16 cellular contexts compared by ENCODE assay signal in the genomic region with DNA sequence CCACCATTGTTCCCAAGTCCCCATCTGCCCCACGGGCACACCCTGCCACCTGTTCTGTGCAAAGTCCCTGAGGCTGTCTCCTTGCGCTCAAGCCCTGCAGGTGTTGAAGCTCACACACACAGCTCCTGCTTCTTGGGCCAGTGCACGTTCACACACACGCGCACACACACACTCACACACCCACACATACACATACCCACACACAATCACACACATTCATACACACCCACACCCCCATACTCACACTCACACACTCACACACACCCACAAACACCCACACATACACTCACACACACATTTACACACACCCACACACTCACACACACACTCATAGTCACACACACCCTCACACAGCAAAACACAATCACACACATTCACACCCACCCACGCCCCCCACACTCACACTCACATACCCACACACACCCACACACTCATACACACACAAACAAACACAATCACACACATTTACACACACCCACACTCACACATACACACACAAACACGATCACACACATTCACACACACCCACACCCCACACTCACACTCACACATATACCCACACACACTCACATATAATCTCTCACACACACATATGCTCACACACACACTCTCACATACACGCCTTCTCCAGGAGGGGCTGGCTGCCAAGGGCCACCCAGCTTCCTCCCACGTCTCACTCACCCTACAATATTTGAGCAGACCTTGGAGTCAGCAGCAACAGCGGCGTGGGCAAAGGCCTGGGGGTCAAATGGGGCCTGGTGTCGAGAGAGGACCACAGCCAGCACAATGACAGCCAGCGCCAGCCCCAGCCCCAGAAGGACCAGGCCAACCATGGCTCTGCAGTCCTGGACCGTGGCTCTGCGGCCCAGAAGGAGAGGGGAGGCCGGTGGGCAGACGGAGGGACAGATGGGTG. TPM values are rescaled to one million over a fixed set of nuclear protein-coding genes. Genes with fewer than 3 reads are reported as not detected.
A peak's percentile ranks its signal among the peaks of the same experiment; 100 is the strongest.
DNase-seq lines count a peak whose midpoint lies in the region; ATAC-seq, FAIRE-seq and TF ChIP-seq lines count a peak whose summit lies in the region.
"Not testable (repeated sequence)": the region's sequence is repeated elsewhere in the genome, so short reads cannot be mapped to it uniquely, and the experiment has no call there.
"Had no signal": no experiment of that assay in that cellular context is flagged by ENCODE, and none has a peak within 500 bp of the region (broad histone marks: within the 10 kb centered on the region; RNA-seq: fewer than 3 reads in every experiment).

No MANE protein-coding gene starts in this region.

- not testable (repeated sequence) for H4K20me1 ChIP-seq in GM12878 (ENCODE audit: control insufficient read depth, insufficient read depth); hepatocyte (ENCODE audit: insufficient read depth, poor library complexity, severe bottlenecking)

- H2AFZ ChIP-seq in GM12878 (ENCODE audit: control insufficient read depth, low read depth, low read length); hepatocyte: not testable (repeated sequence)

- not testable (repeated sequence) for H3K36me3 ChIP-seq in GM12878 (ENCODE audit: control insufficient read depth in 2 of 2, insufficient read depth in 2 of 2, low read length in 1 of 2); hepatocyte (replicated peaks; ENCODE audit: insufficient read depth, low read depth); lung (ENCODE audit: control insufficient read depth in 2 of 2, insufficient read depth in 2 of 2, low read length in 2 of 2)

- in situ Hi-C loops in GM12878 (cut with MboI), result not testable (repeated sequence)

- SMC1A ChIA-PET in GM12878 (lab: Charles Lee; ENCODE audit: uncharacterized antibody, unreplicated experiment), result not testable (repeated sequence)

- ATAC-seq in WTC11; GM12878; lung (ENCODE audit: insufficient read depth, low FRiP score): not testable (repeated sequence)

- H3K4me3 Mint-ChIP-seq in WTC11, result not testable (repeated sequence)
- H3K4me3 Mint-ChIP-seq in progenitor cell of endocrine pancreas (ENCODE audit: low read depth), result peak overlapping the region; percentile 40

- H3K79me2 ChIP-seq in GM12878 (ENCODE audit: control insufficient read depth, insufficient read depth, low read length); hepatocyte: not testable (repeated sequence)

- intact Hi-C loops in GM12878 (cut with micrococcal nuclease; ENCODE audit: unreplicated experiment), result loop anchor here (5.0 kb wide), 1 partner anchor 43 kb away; no protein-coding TSS in a partner anchor

- not testable (repeated sequence) for H3K27me3 ChIP-seq in GM12878 (replicated peaks in 1 of 2; ENCODE audit: control insufficient read depth in 2 of 2, insufficient read depth in 2 of 2, low read length in 1 of 2); hepatocyte; lung (ENCODE audit: control insufficient read depth, insufficient read depth)

- 50% methylated on average over 16 of the region's 17 CpGs for WGBS in GM12878 (ENCODE audit: insufficient coverage, insufficient replicate concordance, low lambda C conversion rate, missing lambda C conversion rate)
- 75% methylated on average over 17 of the region's 17 CpGs for WGBS in hepatocyte (ENCODE audit: low lambda C conversion rate, missing lambda C conversion rate)
- 67 to 80% methylated on average over 16 to 17 of the region's 17 CpGs for WGBS in lung, 2 donors

- FAIRE-seq in GM12878 (lab: Jason Lieb, UNC), result not testable (repeated sequence)
- peak; percentile 79 for FAIRE-seq in urothelium cell line (lab: Jason Lieb, UNC)

- H3K4me3 ChIP-seq in GM12878, hepatocyte: not testable (repeated sequence)
- H3K4me3 ChIP-seq in lung, result peak overlapping the region; percentile 17

- TF ChIP-seq RAD21 in GM12878 (IDR thresholded peaks at IDR 0.05; ENCODE audit: insufficient read depth, low read depth, low read length), result not testable (repeated sequence)

- not testable (repeated sequence) for TF ChIP-seq POLR2A in GM12878 (IDR thresholded peaks at IDR 0.05; ENCODE audit: low read depth, low read length)

- CTCF ChIA-PET in WTC11 (lab: Charles Lee); GM12878 (lab: Yijun Ruan, JAX): not testable (repeated sequence)

- H3K4me1 Mint-ChIP-seq in WTC11, result not testable (repeated sequence)
- H3K4me1 Mint-ChIP-seq in progenitor cell of endocrine pancreas (ENCODE audit: low read depth), result peaks cover 25% of the 10 kb centered on the region

- H3K9me3 ChIP-seq in GM12878 (replicated peaks; ENCODE audit: control insufficient read depth, insufficient read depth, low read length); hepatocyte (ENCODE audit: low read depth); lung (ENCODE audit: control insufficient read depth in 2 of 2, insufficient read depth in 1 of 2, low read length in 1 of 2): not testable (repeated sequence)

- H3K9me2 ChIP-seq in hepatocyte (replicated peaks; ENCODE audit: insufficient read depth), result not testable (repeated sequence)

- H3K36me3 Mint-ChIP-seq in WTC11; progenitor cell of endocrine pancreas (ENCODE audit: insufficient read depth): not testable (repeated sequence)

- peak overlapping the region; percentile 7; the same call in 1 of the 2 replicates for H3K27ac Mint-ChIP-seq in WTC11
- H3K27ac Mint-ChIP-seq in progenitor cell of endocrine pancreas, result peak overlapping the region; percentile 56

- not testable (repeated sequence) for TF ChIP-seq EP300 in GM12878 (IDR thresholded peaks at IDR 0.05; ENCODE audit: borderline replicate concordance in 1 of 2, control insufficient read depth in 1 of 2, low read depth in 2 of 2, low read length in 2 of 2)

- DNase-seq in DMS 273 (lab: John Stamatoyannopoulos, UW; ENCODE audit: unreplicated experiment), result peak; percentile 18
- peak; percentile 20 for DNase-seq in NCI-H2171 (lab: John Stamatoyannopoulos, UW)
- DNase-seq in WTC11 (ENCODE audit: low spot score); GM12878 (ENCODE audit: low read depth, low spot score); hepatocyte (ENCODE audit: low spot score); lung (ENCODE audit: low spot score); progenitor cell of endocrine pancreas (ENCODE audit: low spot score, unreplicated experiment); urothelium cell line (ENCODE audit: low spot score): not testable (repeated sequence)

- POLR2A ChIA-PET in WTC11 (lab: Charles Lee); GM12878 (lab: Charles Lee): not testable (repeated sequence)

- H3K9me3 Mint-ChIP-seq in WTC11; progenitor cell of endocrine pancreas (ENCODE audit: low read depth): not testable (repeated sequence)

- H3K4me1 ChIP-seq in GM12878 (ENCODE audit: control insufficient read depth, insufficient read depth, low read length); lung (ENCODE audit: control insufficient read depth in 2 of 2, insufficient read depth in 2 of 2, low read length in 2 of 2): not testable (repeated sequence)
- peaks cover 19% of the 10 kb centered on the region for H3K4me1 ChIP-seq in hepatocyte (ENCODE audit: insufficient read depth)

- BruUV-seq in GM12878 (replicated peaks; lab: Mats Ljungman, UMichigan), result not testable (repeated sequence)

- not testable (repeated sequence) for H3K9ac ChIP-seq in GM12878 (ENCODE audit: control insufficient read depth, insufficient read depth, low read length)

- TF ChIP-seq CTCF in WTC11 (IDR thresholded peaks at IDR 0.05); GM12878 (IDR thresholded peaks at IDR 0.05 in 2 of 3, conservative IDR thresholded peaks at IDR 0.05 in 1 of 3; ENCODE audit: control insufficient read depth in 2 of 3, extremely low read depth in 1 of 3, insufficient read depth in 1 of 3, low read depth in 3 of 3, low read length in 3 of 3); hepatocyte (IDR thresholded peaks at IDR 0.05; ENCODE audit: poor library complexity); lung (IDR thresholded peaks at IDR 0.05; ENCODE audit: control extremely low read depth, extremely low read depth); progenitor cell of endocrine pancreas (IDR thresholded peaks at IDR 0.05; ENCODE audit: unreplicated experiment): not testable (repeated sequence)

- RAD21 ChIA-PET in GM12878 (lab: Charles Lee; ENCODE audit: unreplicated experiment), result not testable (repeated sequence)

- H3K27me3 Mint-ChIP-seq in WTC11 (ENCODE audit: low read depth); progenitor cell of endocrine pancreas: not testable (repeated sequence)

- H3K4me2 ChIP-seq in GM12878 (ENCODE audit: control insufficient read depth, insufficient read depth), result not testable (repeated sequence)
- peak overlapping the region; percentile 63 for H3K4me2 ChIP-seq in hepatocyte

- H3K27ac ChIP-seq in GM12878 (ENCODE audit: control insufficient read depth, insufficient read depth), result not testable (repeated sequence)
- H3K27ac ChIP-seq in hepatocyte, result peak overlapping the region; percentile 70
- peak overlapping the region in 1 of 2 donors; percentile 93 for H3K27ac ChIP-seq in lung (ENCODE audit: low read depth in 1 of 2, low read length in 1 of 2)

RNA-seq across cellular contexts. Expression of gene GGTLC1, which starts 8.4 kb away (rescaled TPM):
- not detected in 3 replicates for total RNA-seq in WTC11 (2021)
- not detected in 2 replicates for total RNA-seq in GM12878 (2013; cell fraction: nucleolus; rRNA removed)
- not detected in 2 replicates for total RNA-seq in GM12878 (2014; rRNA removed)
- not detected in 2 replicates for total RNA-seq in GM12878 (2014; rRNA removed; fragmentation: Illumina TruSeq; extraction: Trizol)
- not detected in 2 replicates for total RNA-seq in GM12878 (2021)
- not detected for polyA plus RNA-seq in GM12878 (2011; ENCODE audit: low read depth)
- polyA plus RNA-seq in GM12878 (2011; rRNA removed), result not detected in 2 replicates
- polyA plus RNA-seq in GM12878 (2011; cell fraction: cytosol; rRNA removed), result not detected in 2 replicates
- polyA plus RNA-seq in GM12878 (2011; cell fraction: nucleus; rRNA removed), result not detected in 2 replicates
- not detected in 2 replicates for polyA plus RNA-seq in GM12878 (2012)
- polyA plus RNA-seq in GM12878 (2014; fragmentation: Illumina TruSeq; extraction: Trizol), result not detected in 2 replicates
- polyA plus RNA-seq in GM12878 (2014; fragmentation: Nextera tagmentation; extraction: Ambion mirVana), result not detected
- polyA plus RNA-seq in GM12878 (2014; rRNA removed), result not detected in 2 replicates
- not detected for polyA plus RNA-seq in GM12878 (2016; fragmentation: Nextera tagmentation; extraction: Ambion mirVana)
- polyA minus RNA-seq in GM12878 (2011; rRNA and poly(A)+ RNA removed), result not detected in 2 replicates
- not detected in 2 replicates for polyA minus RNA-seq in GM12878 (2011; cell fraction: cytosol; rRNA and poly(A)+ RNA removed)
- not detected in 2 replicates for polyA minus RNA-seq in GM12878 (2011; cell fraction: nucleus; rRNA and poly(A)+ RNA removed)
- total RNA-seq in hepatocyte, result not detected in 2 replicates
- not detected in 2 replicates for polyA plus RNA-seq in hepatocyte
- 10 to 100 TPM in 1 of 2 donors, 1 to 10 TPM in 1; 4.2 to 28.5 TPM for total RNA-seq in lung
- polyA plus RNA-seq in lung, result 10 to 100 TPM in 1 of 2 donors, 1 to 10 TPM in 1; 6.4 to 98.4 TPM
- total RNA-seq in progenitor cell of endocrine pancreas, result not detected in 2 replicates
- total RNA-seq: Calu3; CD8-positive, alpha-beta memory T cell; HT-29; LHCN-M2; MCF 10A; OCI-LY7; SK-MEL-5 had no signal
- polyA plus RNA-seq: A549; CD8-positive, alpha-beta memory T cell had no signal
